In the genomic region with DNA sequence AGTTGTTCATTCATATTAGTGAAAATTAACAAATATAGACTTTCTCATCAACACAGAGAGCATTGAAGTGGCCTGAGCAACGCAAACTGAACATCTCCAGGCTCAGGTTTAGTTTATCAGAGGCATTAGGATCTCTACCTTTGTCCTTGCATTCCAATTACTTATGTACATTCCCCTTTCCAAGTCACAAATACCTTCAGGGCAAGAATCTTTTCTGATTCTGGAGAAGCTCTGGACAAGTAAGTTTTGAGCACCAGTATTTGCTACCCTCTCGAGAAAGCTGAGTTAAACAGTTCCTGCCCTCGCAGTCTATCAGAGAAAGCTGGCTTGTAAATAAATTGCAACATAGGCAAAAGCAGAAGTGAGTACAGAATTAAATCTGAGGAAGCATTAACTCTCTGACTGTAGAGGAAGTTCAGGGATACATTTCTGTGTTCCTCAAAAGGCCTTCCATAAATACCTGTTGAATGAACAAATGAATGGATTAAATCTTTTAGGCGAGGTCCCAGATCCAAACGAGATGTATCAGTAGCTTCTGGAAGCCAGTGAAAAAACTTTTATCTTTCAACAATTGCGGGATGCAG, we compare ENCODE assay signal across 8 cellular contexts. TPM values are rescaled to one million over a fixed set of nuclear protein-coding genes. Genes with fewer than 3 reads are reported as not detected.
A peak's percentile ranks its signal among the peaks of the same experiment; 100 is the strongest.
DNase-seq lines count a peak whose midpoint lies in the region; ATAC-seq, FAIRE-seq and TF ChIP-seq lines count a peak whose summit lies in the region.

No MANE protein-coding gene starts in this region.

- intact Hi-C loops in naive thymus-derived CD4-positive, alpha-beta T cell (cut with micrococcal nuclease), result loop anchor here (2.0 to 10.0 kb wide), 6 partner anchors 323 to 2001 kb away; a partner anchor contains a TSS

- H3F3A ChIP-seq in OCI-LY1 (ENCODE audit: insufficient read depth, low read length), result no peaks in the 10 kb centered on the region

- H3K9me3 Mint-ChIP-seq in naive thymus-derived CD4-positive, alpha-beta T cell, result peaks cover 0 to 2% (median 0%) of the 10 kb centered on the region in 11 donors

- no peaks in the 10 kb centered on the region for H3K9me3 ChIP-seq in OCI-LY1 (ENCODE audit: low read length)
- no peaks in the 10 kb centered on the region for H3K9me3 ChIP-seq in naive thymus-derived CD4-positive, alpha-beta T cell (ENCODE audit: control insufficient read depth in 2 of 3, low read length in 3 of 3)

- peaks cover 59% of the 10 kb centered on the region for H3K4me1 ChIP-seq in OCI-LY1 (ENCODE audit: insufficient read depth, low read length, severe bottlenecking)
- peaks cover 4 to 15% of the 10 kb centered on the region in 2 donors for H3K4me1 ChIP-seq in naive thymus-derived CD4-positive, alpha-beta T cell (ENCODE audit: control insufficient read depth in 2 of 2, insufficient read depth in 2 of 2, low read length in 2 of 2)

- H3K27me3 ChIP-seq in OCI-LY1 (ENCODE audit: insufficient read depth, low read length), result no peaks in the 10 kb centered on the region
- no peaks in the 10 kb centered on the region for H3K27me3 ChIP-seq in naive thymus-derived CD4-positive, alpha-beta T cell (ENCODE audit: control insufficient read depth in 2 of 2, insufficient read depth in 2 of 2, low read length in 2 of 2)

- TF ChIP-seq CTCF in OCI-LY1 (IDR thresholded peaks at IDR 0.05; ENCODE audit: low read length), result no peak

- no peak for ATAC-seq in naive thymus-derived CD4-positive, alpha-beta T cell
- ATAC-seq in HG03175 (IDR thresholded peaks at IDR 0.05; ENCODE audit: unreplicated experiment), result no peak

- no peak for TF ChIP-seq POLR2A in GM12892 (IDR thresholded peaks at IDR 0.05; ENCODE audit: low read depth, low read length)

- peak overlapping the region; percentile 90 to 99 (median 94) for H3K4me3 Mint-ChIP-seq in naive thymus-derived CD4-positive, alpha-beta T cell

- H4K20me1 ChIP-seq in OCI-LY1 (ENCODE audit: insufficient read depth, low read length), result no peaks in the 10 kb centered on the region

- H3K27me3 Mint-ChIP-seq in naive thymus-derived CD4-positive, alpha-beta T cell, result no peaks in the 10 kb centered on the region

- CTCF ChIA-PET in naive thymus-derived CD4-positive, alpha-beta T cell (lab: Charles Lee), result no interaction called here

- POLR2A ChIA-PET in naive thymus-derived CD4-positive, alpha-beta T cell (lab: Charles Lee), result interaction anchor here (0.6 kb wide), 1 partner anchor 87 kb away, joined by 4 read pairs; no protein-coding TSS in a partner anchor

- H3K9me2 ChIP-seq in OCI-LY1 (ENCODE audit: low read depth, low read length), result no peaks in the 10 kb centered on the region

- peaks cover 5% of the 10 kb centered on the region for H3K36me3 ChIP-seq in OCI-LY1 (ENCODE audit: insufficient read depth, low read length)
- H3K36me3 ChIP-seq in naive thymus-derived CD4-positive, alpha-beta T cell (ENCODE audit: control insufficient read depth in 2 of 3, insufficient read depth in 3 of 3, low read length in 3 of 3), result peaks cover 0 to 7% (median 0%) of the 10 kb centered on the region in 3 experiments

- no peak overlapping the region for H2AFZ ChIP-seq in OCI-LY1 (ENCODE audit: low read length)

- FAIRE-seq in GM12892 (lab: Jason Lieb, UNC), result peak; percentile 71

- peaks cover 56% of the 10 kb centered on the region for H3K79me2 ChIP-seq in OCI-LY1 (ENCODE audit: insufficient read depth, low read length)

- peaks cover 34 to 55% (median 46%) of the 10 kb centered on the region in 7 donors for H3K4me1 Mint-ChIP-seq in naive thymus-derived CD4-positive, alpha-beta T cell

- peak overlapping the region; percentile 95 for H3K4me2 ChIP-seq in OCI-LY1 (ENCODE audit: low read length)

- peak overlapping the region; percentile 97 for H3K9ac ChIP-seq in OCI-LY1 (ENCODE audit: low read length)

- peak overlapping the region; percentile 73 to 95 (median 87) for H3K27ac Mint-ChIP-seq in naive thymus-derived CD4-positive, alpha-beta T cell

- peak overlapping the region; percentile 96 for H3K4me3 ChIP-seq in OCI-LY1 (ENCODE audit: low read depth, low read length, poor library complexity, severe bottlenecking)
- peak overlapping the region; percentile 82 for H3K4me3 ChIP-seq in naive thymus-derived CD4-positive, alpha-beta T cell (ENCODE audit: low read length)

- H3K27ac ChIP-seq in OCI-LY1 (ENCODE audit: low read depth, low read length, poor library complexity, severe bottlenecking), result peak overlapping the region; percentile 82
- H3K27ac ChIP-seq in naive thymus-derived CD4-positive, alpha-beta T cell (ENCODE audit: low read depth, low read length), result peak overlapping the region; percentile 90

- DNase-seq in GM12892 (ENCODE audit: insufficient read length) (no peak), dermis blood vessel endothelial cell (peak; percentile 10), kidney glomerular epithelial cell (lab: John Stamatoyannopoulos, UW) (no peak), cerebellum (ENCODE audit: low spot score) (no peak), GM19238 (ENCODE audit: insufficient read length, low spot score) (no peak)
- no peak for DNase-seq in naive thymus-derived CD4-positive, alpha-beta T cell

- H3K36me3 Mint-ChIP-seq in naive thymus-derived CD4-positive, alpha-beta T cell, result peaks cover 0 to 12% (median 3%) of the 10 kb centered on the region in 5 donors

RNA-seq across cellular contexts. Expression of a gene that starts 1.2 kb away (rescaled TPM):
- polyA plus RNA-seq in GM12892 (2012; ENCODE audit: missing spikeins), result 8.1 TPM
- total RNA-seq in dermis blood vessel endothelial cell (7.3 and 13.9 TPM in 2 replicates), cerebellum (15.1 TPM)
- total RNA-seq in naive thymus-derived CD4-positive, alpha-beta T cell, result 10 to 100 TPM in 4 of 5 experiments, 1 to 10 TPM in 1; 6.7 to 18.7 (median 13.7) TPM
- polyA plus RNA-seq in naive thymus-derived CD4-positive, alpha-beta T cell, result 1 to 10 TPM; 5.7 to 7.1 TPM
